ENCODE assay signal across 28 cellular contexts in the genomic region with DNA sequence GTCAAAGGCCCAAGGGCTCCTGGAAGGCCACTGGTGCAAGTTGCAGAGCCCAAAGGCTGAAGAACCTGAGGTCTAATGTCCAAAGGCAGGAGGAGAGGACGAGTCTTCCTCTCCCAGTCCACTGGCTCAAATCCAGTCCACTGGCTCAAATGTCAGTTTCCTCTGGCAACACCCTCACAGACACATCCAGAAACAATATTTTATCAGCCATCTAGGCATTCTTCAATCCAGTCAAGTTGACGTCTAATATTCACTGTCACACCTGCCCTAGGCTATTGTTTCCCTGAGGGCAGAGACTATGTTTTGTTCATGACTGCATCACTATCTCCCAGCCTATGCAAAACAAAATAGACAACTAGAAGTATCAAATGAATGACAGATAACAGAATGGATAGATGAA.
"Had no signal": no experiment of that assay in that cellular context is flagged by ENCODE, and none has a peak within 500 bp of the region (broad histone marks: within the 10 kb centered on the region; RNA-seq: fewer than 3 reads in every experiment).

No MANE protein-coding gene starts in this region.

- DNase-seq: activated CD4-positive, alpha-beta T cell treated with anti-CD3 and anti-CD28 coated beads, Interleukin-2, amount 10 ng/mL, durations not matched to agents 7 days and 5 days; activated CD4-positive, alpha-beta T cell treated with anti-CD3 and anti-CD28 coated beads, Interleukin-2, amount 50 U/mL, for 48 hours; activated CD8-positive, alpha-beta T cell treated with anti-CD3 and anti-CD28 coated beads, Interleukin-2, amount 10 ng/mL, durations not matched to agents 7 days and 5 days; activated gamma-delta T cell; activated naive CD4-positive, alpha-beta T cell treated with Interleukin-2 at 50 U/mL for 16 hours; activated naive CD8-positive, alpha-beta T cell treated with anti-CD3 and anti-CD28 coated beads, Interleukin-2, amount 10 ng/mL, durations not matched to agents 7 days and 5 days; activated T-cell treated with anti-CD3 and anti-CD28 coated beads, Interleukin-2, amount 50 U/mL, for 24 hours; body of pancreas; caudate nucleus; cerebellar nuclear complex; NCI-H1092 treated with DMSO at 0.1 percent for 48 hours; NCI-H1417; NCI-H146; NCI-H187; NCI-H2081 treated with DMSO at 0.1 percent for 48 hours; NCI-H2171; NCI-H510A; NCI-H526; NCI-H774; SHP77; SJCRH30 had no signal

- ATAC-seq: activated CD8-positive, alpha-beta T cell treated with anti-CD3 and anti-CD28 coated beads, Interleukin-2, amount 10 ng/mL, durations not matched to agents 7 days and 5 days; body of pancreas; Panc1 had no signal

- H3K4me1 ChIP-seq: body of pancreas, SJCRH30 had no signal

- H3K27ac ChIP-seq: body of pancreas, KMS-11, SJCRH30, SK-N-MC had no signal

- H3K27me3 ChIP-seq: adrenal gland, body of pancreas, SJCRH30 had no signal

- H3K36me3 ChIP-seq: adrenal gland, SJCRH30 had no signal

- H3K4me3 ChIP-seq: adrenal gland, body of pancreas, SJCRH30, SK-N-MC had no signal

- H3K9me3 ChIP-seq: adrenal gland, body of pancreas had no signal

- FAIRE-seq: astrocyte, bronchial epithelial cell, TTC549 had no signal
